ENCODE assay signal across 11 cellular contexts in genomic region chr16:62036101-62036806, GRCh38. TPM values are rescaled to one million over a fixed set of nuclear protein-coding genes. Genes with fewer than 3 reads are reported as not detected.
DNase-seq lines count a peak whose midpoint lies in the region; ATAC-seq and TF ChIP-seq lines count a peak whose summit lies in the region.
"Had no signal": no experiment of that assay in that cellular context is flagged by ENCODE, and none has a peak within 500 bp of the region (broad histone marks: within the 10 kb centered on the region; RNA-seq: fewer than 3 reads in every experiment).

Gene CDH8 (minus strand): TSS chr16:62036438. CDS start chr16:62021403, 15,035 bp downstream.

- peaks cover 71% of the 10 kb centered on the region for H3K27me3 Mint-ChIP-seq in GM23338 (ENCODE audit: insufficient read depth, low read depth, poor library complexity)

- in situ Hi-C loops in GM23248 (cut with MboI) = no loop called here

- no peak within 1 kb of the TSS for H3K9ac ChIP-seq in GM23248
- H3K9ac ChIP-seq in PC-3 (ENCODE audit: low read length) = no peak within 1 kb of the TSS

- no CpG with 5 or more reads among the region's 60 CpGs for WGBS in iPS DF 6.9 (ENCODE audit: insufficient coverage, insufficient read length)
- WGBS in GM23248 (ENCODE audit: low coverage in 1 of 2, low lambda C conversion rate in 2 of 2, missing lambda C conversion rate in 2 of 2), 2 experiments = 5 to 7% methylated on average over 42 to 55 of the region's 60 CpGs

- no peak within 1 kb of the TSS for H3K27ac Mint-ChIP-seq in GM23338

- POLR2A ChIA-PET in PC-3 (lab: Charles Lee; ENCODE audit: unreplicated experiment) = no interaction called here

- no peaks in the 10 kb centered on the region for H3K36me3 ChIP-seq in GM23338 (ENCODE audit: insufficient read depth)
- H3K36me3 ChIP-seq in iPS DF 6.9 (ENCODE audit: control insufficient read depth, insufficient read depth, low read length) = no peaks in the 10 kb centered on the region
- no peaks in the 10 kb centered on the region for H3K36me3 ChIP-seq in GM23248 (ENCODE audit: low read depth)
- H3K36me3 ChIP-seq in PC-3 (ENCODE audit: low read depth, low read length) = no peaks in the 10 kb centered on the region
- H3K36me3 ChIP-seq: pancreas had no signal

- H3K4me1 ChIP-seq in GM23338 (ENCODE audit: insufficient read depth) (peaks cover 42% of the 10 kb centered on the region), iPS DF 6.9 (ENCODE audit: control insufficient read depth, insufficient read depth, low read length) (no peaks in the 10 kb centered on the region), GM23248 (ENCODE audit: insufficient read depth) (no peaks in the 10 kb centered on the region), PC-3 (ENCODE audit: insufficient read depth, low read length) (no peaks in the 10 kb centered on the region)
- H3K4me1 ChIP-seq: pancreas had no signal

- H3K4me1 Mint-ChIP-seq in GM23338 = peaks cover 45% of the 10 kb centered on the region

- H3K4me2 ChIP-seq in GM23338 = peak within 1 kb of the TSS; percentile 80
- no peak within 1 kb of the TSS for H3K4me2 ChIP-seq in GM23248 (ENCODE audit: unreplicated experiment)
- H3K4me2 ChIP-seq in PC-3 (ENCODE audit: low read length) = no peak within 1 kb of the TSS

- no TSS peak for BruUV-seq in PC-3 (replicated peaks; lab: Mats Ljungman, UMichigan)

- H3K9me3 Mint-ChIP-seq in GM23338 = no peaks in the 10 kb centered on the region

- intact Hi-C loops in sciatic nerve (cut with DNase I) = no loop called here
- intact Hi-C loops in PC-3 (cut with micrococcal nuclease) = no loop called here

- peak; percentile 79 for DNase-seq in GM23338 (ENCODE audit: low spot score)
- peak; percentile 49 for DNase-seq in SK-N-DZ (ENCODE audit: low spot score)
- DNase-seq in iPS DF 6.9 (ENCODE audit: low read depth, low spot score) = no peak
- DNase-seq in sciatic nerve (ENCODE audit: low spot score) = no peak
- no peak for DNase-seq in GM23248
- no peak for DNase-seq in PC-3

- H3K9me3 ChIP-seq in iPS DF 6.9 (ENCODE audit: control insufficient read depth, insufficient read depth, low read length) (no peaks in the 10 kb centered on the region), GM23248 (ENCODE audit: low read depth) (no peaks in the 10 kb centered on the region), PC-3 (ENCODE audit: low read length) (no peaks in the 10 kb centered on the region)
- H3K9me3 ChIP-seq: pancreas had no signal

- peak within 1 kb of the TSS; percentile 95 for H2AFZ ChIP-seq in GM23338
- no peak within 1 kb of the TSS for H2AFZ ChIP-seq in GM23248
- H2AFZ ChIP-seq in PC-3 (ENCODE audit: low read length) = no peak within 1 kb of the TSS

- no peaks in the 10 kb centered on the region for H3K36me3 Mint-ChIP-seq in GM23338 (ENCODE audit: low read depth)

- H3K4me3 ChIP-seq in GM23338 (peak within 1 kb of the TSS; percentile 71), iPS DF 6.9 (ENCODE audit: low read length) (peak within 1 kb of the TSS; percentile 50; the same call in 1 of the 2 replicates), GM23248 (no peak within 1 kb of the TSS), PC-3 (ENCODE audit: low read length) (no peak within 1 kb of the TSS)
- H3K4me3 ChIP-seq: pancreas had no signal

- TF ChIP-seq CTCF in GM23338 (conservative IDR thresholded peaks at IDR 0.05; ENCODE audit: low read depth in 2 of 2) = no peak
- no peak for TF ChIP-seq CTCF in PC-3 (conservative IDR thresholded peaks at IDR 0.05; ENCODE audit: low read depth, low read length)

- H3K9me2 ChIP-seq in GM23338 (ENCODE audit: insufficient read depth) = no peaks in the 10 kb centered on the region
- H3K9me2 ChIP-seq in GM23248 (ENCODE audit: insufficient read depth) = no peaks in the 10 kb centered on the region
- no peaks in the 10 kb centered on the region for H3K9me2 ChIP-seq in PC-3 (replicated peaks; ENCODE audit: low read length)

- H3K27me3 ChIP-seq in GM23338 (ENCODE audit: insufficient read depth) (peaks cover 75% of the 10 kb centered on the region), iPS DF 6.9 (ENCODE audit: control insufficient read depth, insufficient read depth, low read length) (peaks cover 24% of the 10 kb centered on the region), GM23248 (replicated peaks; ENCODE audit: insufficient read depth) (peaks cover 5% of the 10 kb centered on the region), PC-3 (ENCODE audit: low read length) (peaks cover 46% of the 10 kb centered on the region)

- H3K79me2 ChIP-seq in GM23338 (replicated peaks; ENCODE audit: insufficient read depth) (no peaks in the 10 kb centered on the region), GM23248 (ENCODE audit: insufficient read depth) (no peaks in the 10 kb centered on the region), PC-3 (ENCODE audit: low read length) (no peaks in the 10 kb centered on the region)

- CTCF ChIA-PET in PC-3 (lab: Charles Lee) = no interaction called here

- peak; percentile 59 for ATAC-seq in GM23338
- ATAC-seq in sciatic nerve = peak; percentile 17
- ATAC-seq in HG02981 (IDR thresholded peaks at IDR 0.05; ENCODE audit: unreplicated experiment) = no peak
- no peak for ATAC-seq in HG02973 (IDR thresholded peaks at IDR 0.05; ENCODE audit: unreplicated experiment)
- no peak for ATAC-seq in PC-3
- ATAC-seq: pancreas had no signal

- H3F3A ChIP-seq in GM23338 (replicated peaks; ENCODE audit: low read depth) = no peaks in the 10 kb centered on the region; the same call in 1 of the 2 replicates
- H3F3A ChIP-seq in GM23248 (ENCODE audit: insufficient read depth) = no peaks in the 10 kb centered on the region
- no peaks in the 10 kb centered on the region for H3F3A ChIP-seq in PC-3 (ENCODE audit: low read length, unreplicated experiment)

- H3K4me3 Mint-ChIP-seq in GM23338 = peak within 1 kb of the TSS; percentile 75

- H4K20me1 ChIP-seq in GM23338 (replicated peaks; ENCODE audit: insufficient read depth) (no peaks in the 10 kb centered on the region), GM23248 (ENCODE audit: insufficient read depth) (no peaks in the 10 kb centered on the region), PC-3 (ENCODE audit: low read length) (no peaks in the 10 kb centered on the region)

- no peak within 1 kb of the TSS for H3K27ac ChIP-seq in GM23338 (ENCODE audit: low read depth)
- H3K27ac ChIP-seq in iPS DF 6.9 (ENCODE audit: low read length) = no peak within 1 kb of the TSS
- H3K27ac ChIP-seq in GM23248 = no peak within 1 kb of the TSS
- H3K27ac ChIP-seq in PC-3 (ENCODE audit: low read length) = no peak within 1 kb of the TSS
- H3K27ac ChIP-seq: pancreas had no signal

TF ChIP-seq in GM23338, 12 proteins besides CTCF, POLR2A, EP300 and RAD21 (continues in another document):
- TF ChIP-seq ETS1 (IDR thresholded peaks at IDR 0.05) = no peak
- no peak for TF ChIP-seq EZH2phosphoT487 (IDR thresholded peaks at IDR 0.05; ENCODE audit: unreplicated experiment)
- no peak for TF ChIP-seq JUNB (IDR thresholded peaks at IDR 0.05; ENCODE audit: unreplicated experiment)
- no peak for TF ChIP-seq REST (IDR thresholded peaks at IDR 0.05; ENCODE audit: unreplicated experiment)
- TF ChIP-seq ZNF331 (CRISPR knock-in tag; IDR thresholded peaks at IDR 0.05; ENCODE audit: low read depth) = no peak
- no peak for TF ChIP-seq NANOG (IDR thresholded peaks at IDR 0.05; ENCODE audit: borderline replicate concordance)
- no peak for TF ChIP-seq POLR2AphosphoS5 (IDR thresholded peaks at IDR 0.05; ENCODE audit: low read depth)

RNA-seq across cellular contexts. Expression of gene CDH8, which starts in this region (rescaled TPM):
- 11.7 and 13.9 TPM in 2 replicates for total RNA-seq in GM23338 (2014; rRNA removed; shearing (Covaris generic))
- 7.1 and 10.2 TPM in 2 replicates for polyA plus RNA-seq in GM23338 (2016; fragmentation: Nextera tagmentation; extraction: Ambion mirVana)
- 0.41 and 1.3 TPM in 2 replicates for polyA plus RNA-seq in SK-N-DZ (2014; cell fraction: cytosol; rRNA removed)
- 0.09 and 0.17 TPM in 2 replicates for polyA plus RNA-seq in SK-N-DZ (2014; cell fraction: nucleus; rRNA removed)
- total RNA-seq in sciatic nerve = not detected
- total RNA-seq in GM23248 (2014; rRNA removed; shearing (Covaris generic)) = not detected in 2 replicates
- polyA plus RNA-seq in GM23248 (2016; fragmentation: Nextera tagmentation; extraction: Ambion mirVana) = not detected in 2 replicates
- 1.3 and 5.7 TPM in 2 replicates for total RNA-seq in PC-3 (2014; rRNA removed)
- total RNA-seq: endothelial cell of umbilical vein, OCI-LY7 had no signal
- polyA plus RNA-seq: endothelial cell of umbilical vein had no signal

Comparison
In these comparisons a context has a peak if more than half of its experiments do, and no peak if none do; other contexts are left out.
1. Peak in ATAC-seq in sciatic nerve; RNA of the gene not detected or under 1 TPM.
2. DNase-seq: peak in GM23338 (single experiment) and SK-N-DZ (single experiment); none in iPS DF 6.9 (single experiment), sciatic nerve (single experiment), GM23248 (single experiment) and PC-3 (single experiment).
3. H3K4me3 ChIP-seq: peak in GM23338 (single experiment) and iPS DF 6.9 (single experiment); none in GM23248 (single experiment) and PC-3 (single experiment).